In the genomic region with DNA sequence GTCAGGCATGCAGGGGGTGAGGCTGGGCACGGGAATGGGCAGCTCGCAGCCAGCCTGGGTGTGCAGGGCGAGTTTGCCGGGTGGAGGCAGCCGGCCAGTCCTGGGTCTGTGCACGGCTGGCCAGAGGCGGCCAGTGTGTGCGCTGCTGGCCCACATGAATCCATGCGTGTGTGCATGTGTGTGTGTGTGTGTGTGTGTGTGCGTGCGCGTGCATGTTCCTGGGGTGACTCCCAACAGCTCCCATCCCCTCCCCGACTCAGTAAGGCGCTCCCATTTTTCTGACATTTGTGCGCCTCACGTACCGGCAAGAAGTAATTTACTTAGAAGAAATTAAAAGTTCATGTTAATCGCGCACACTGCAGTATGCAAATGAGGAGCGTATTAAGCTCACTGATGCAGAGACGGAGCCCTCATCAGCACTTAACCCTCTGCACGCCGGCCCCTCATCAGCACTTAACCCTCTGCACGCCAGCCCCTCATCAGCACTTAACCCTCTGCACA, we compare ENCODE assay signal across 11 cellular contexts.
"Had no signal": no experiment of that assay in that cellular context is flagged by ENCODE, and none has a peak within 500 bp of the region (broad histone marks: within the 10 kb centered on the region; RNA-seq: fewer than 3 reads in every experiment).

No MANE protein-coding gene starts in this region.

- DNase-seq: activated CD8-positive, alpha-beta memory T cell treated with anti-CD3 and anti-CD28 coated beads, Interleukin-2, amount 50 U/mL, for 48 hours; effector memory CD8-positive, alpha-beta T cell; hypothalamus; thyroid gland had no signal

- H3K4me3 ChIP-seq: adrenal gland, ovary, thyroid gland had no signal

- H3K4me3 Mint-ChIP-seq: activated CD8-positive, alpha-beta T cell treated with anti-CD3 and anti-CD28 coated beads, Interleukin-2, amount 10 ng/mL, durations not matched to agents 7 days and 5 days; central memory CD8-positive, alpha-beta T cell; effector memory CD8-positive, alpha-beta T cell; natural killer cell treated with Interleukin-12 subunit alpha and Interleukin-12 subunit beta and Interleukin-15 and Interleukin-18, amount 100 ng/mL, for 72 hours; T-helper 1 cell treated with Interleukin-12 subunit alpha and Interleukin-12 subunit beta and Interleukin-4 antibody, amounts not matched to agents 30 μg/mL and 1 μg/mL, for 36 hours had no signal

- FAIRE-seq: urothelium cell line had no signal

- H3K9me3 Mint-ChIP-seq: central memory CD8-positive, alpha-beta T cell; effector memory CD8-positive, alpha-beta T cell; natural killer cell treated with Interleukin-12 subunit alpha and Interleukin-12 subunit beta and Interleukin-15 and Interleukin-18, amount 100 ng/mL, for 72 hours; T-helper 1 cell treated with Interleukin-12 subunit alpha and Interleukin-12 subunit beta and Interleukin-4 antibody, amounts not matched to agents 30 μg/mL and 1 μg/mL, for 36 hours had no signal

- H3K36me3 Mint-ChIP-seq: natural killer cell treated with Interleukin-12 subunit alpha and Interleukin-12 subunit beta and Interleukin-15 and Interleukin-18, amount 100 ng/mL, for 72 hours had no signal

- H3K36me3 ChIP-seq: adrenal gland, ovary, thyroid gland had no signal

- H3K4me1 ChIP-seq: adrenal gland, thyroid gland had no signal

- H3K27ac ChIP-seq: adrenal gland, ovary, thyroid gland had no signal

- H3K27ac Mint-ChIP-seq: activated CD8-positive, alpha-beta T cell treated with anti-CD3 and anti-CD28 coated beads, Interleukin-2, amount 10 ng/mL, durations not matched to agents 7 days and 5 days; effector memory CD8-positive, alpha-beta T cell; natural killer cell treated with Interleukin-12 subunit alpha and Interleukin-12 subunit beta and Interleukin-15 and Interleukin-18, amount 100 ng/mL, for 72 hours had no signal

- H3K9me3 ChIP-seq: adrenal gland, ovary, thyroid gland had no signal

- ATAC-seq: effector memory CD8-positive, alpha-beta T cell had no signal

- H3K27me3 ChIP-seq: ovary, thyroid gland had no signal

- H3K4me1 Mint-ChIP-seq: central memory CD8-positive, alpha-beta T cell had no signal
